ENCODE assay signal across 9 cellular contexts in the genomic region with DNA sequence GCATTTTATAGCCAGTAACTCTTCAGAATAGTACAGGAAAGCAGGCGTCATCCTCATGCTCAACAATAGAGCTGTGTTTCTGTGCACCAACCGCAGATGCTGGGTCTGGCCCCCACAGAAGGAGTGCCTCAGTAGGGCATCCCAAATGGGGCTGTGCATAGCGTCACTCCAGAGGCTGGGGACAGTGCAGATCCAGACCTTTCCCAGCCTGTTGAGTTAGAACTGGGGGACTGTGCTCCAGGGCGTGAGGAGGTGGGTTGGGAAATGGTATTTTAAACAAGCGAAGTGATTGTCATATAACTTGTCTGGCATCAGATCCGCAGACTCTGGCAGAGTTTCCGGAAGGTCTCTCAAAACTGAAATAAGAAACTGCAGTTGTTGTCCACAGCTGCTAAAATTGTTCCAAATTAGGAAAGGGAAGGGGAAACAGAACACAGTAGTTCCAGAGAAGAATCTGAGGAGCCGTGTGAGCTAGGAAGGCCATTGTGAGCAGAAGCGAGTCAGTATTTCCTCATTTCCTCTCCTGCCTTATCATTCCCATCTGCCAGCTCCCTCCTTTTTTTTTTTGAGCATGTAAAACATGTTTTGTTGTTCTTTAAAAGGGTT. TPM values are rescaled to one million over a fixed set of nuclear protein-coding genes. Genes with fewer than 3 reads are reported as not detected.
DNase-seq lines count a peak whose midpoint lies in the region; ATAC-seq and TF ChIP-seq lines count a peak whose summit lies in the region.
"Had no signal": no experiment of that assay in that cellular context is flagged by ENCODE, and none has a peak within 500 bp of the region (broad histone marks: within the 10 kb centered on the region; RNA-seq: fewer than 3 reads in every experiment).

No MANE protein-coding gene starts in this region.

- peak overlapping the region; percentile 70 for H3K27ac Mint-ChIP-seq in mesothelial cell of epicardium

- H3K27ac ChIP-seq in esophagus squamous epithelium (peak overlapping the region; percentile 58 to 90 (median 85)), thyroid gland (peak overlapping the region; percentile 47 to 69 (median 63))

- H3K4me1 ChIP-seq in esophagus squamous epithelium (peaks cover 6 to 67% (median 17%) of the 10 kb centered on the region in 3 donors), thyroid gland (peaks cover 8 to 12% of the 10 kb centered on the region in 2 donors)

- no peak overlapping the region for H3K4me3 Mint-ChIP-seq in mesothelial cell of epicardium

- peaks cover 3% of the 10 kb centered on the region for H3K36me3 Mint-ChIP-seq in mesothelial cell of epicardium

- H3K4me3 ChIP-seq in esophagus squamous epithelium (peak overlapping the region in 3 of 4 donors; percentile 10 to 43 (median 13)), thyroid gland (replicated peaks in 1 of 3) (no peak overlapping the region)

- H3K36me3 ChIP-seq in esophagus squamous epithelium (no peaks in the 10 kb centered on the region), thyroid gland (no peaks in the 10 kb centered on the region)

- H3K4me1 Mint-ChIP-seq in mesothelial cell of epicardium: peaks cover 17% of the 10 kb centered on the region

- no peak for ATAC-seq in HG02610 (IDR thresholded peaks at IDR 0.05; ENCODE audit: unreplicated experiment)
- ATAC-seq in stimulated activated naive CD8-positive, alpha-beta T cell treated with anti-CD3 and anti-CD28 coated beads, Interleukin-15, Interleukin-2, amounts not matched to agents 100 U/mL and 50 U/mL, for 24 hours: no peak

- WGBS in esophagus squamous epithelium, 2 donors: 28 to 49% methylated on average over 9 of the region's 9 CpGs
- 68 to 69% methylated on average over 9 of the region's 9 CpGs for WGBS in thyroid gland, 2 donors

- DNase-seq in SK-MEL-5 (ENCODE audit: low read depth, low spot score) (peak; percentile 86), esophagus squamous epithelium (lab: John Stamatoyannopoulos, UW) (no peak), mesothelial cell of epicardium (ENCODE audit: low spot score in 2 of 2, unreplicated experiment in 2 of 2) (no peak), thyroid gland (no peak), AG08396 (ENCODE audit: low spot score) (no peak)
- DNase-seq in activated CD4-positive, alpha-beta T cell treated with anti-CD3 and anti-CD28 coated beads for 1 hour: no peak
- no peak for DNase-seq in stimulated activated naive CD8-positive, alpha-beta T cell treated with anti-CD3 and anti-CD28 coated beads, Interleukin-15, Interleukin-2, amounts not matched to agents 100 U/mL and 50 U/mL, for 24 hours
- DNase-seq: SIG-M5 had no signal

- TF ChIP-seq POLR2A in esophagus squamous epithelium (IDR thresholded peaks at IDR 0.05) (no peak), thyroid gland (IDR thresholded peaks at IDR 0.05) (no peak)

- peaks cover 0 to 30% (median 0%) of the 10 kb centered on the region in 4 donors for H3K27me3 ChIP-seq in esophagus squamous epithelium
- no peaks in the 10 kb centered on the region for H3K27me3 ChIP-seq in thyroid gland

- in situ Hi-C loops in SK-MEL-5 (cut with HindIII; ENCODE audit: low pct_unique_long_range_greater_than_20kb, low sequenced_read_pairs): no loop called here

- H3K9me3 Mint-ChIP-seq in mesothelial cell of epicardium: no peaks in the 10 kb centered on the region

- no peaks in the 10 kb centered on the region for H3K9me3 ChIP-seq in esophagus squamous epithelium
- no peaks in the 10 kb centered on the region for H3K9me3 ChIP-seq in thyroid gland

- intact Hi-C loops in esophagus squamous epithelium (cut with DNase I) (no loop called here), thyroid gland (cut with DNase I) (no loop called here)

- H3K27me3 Mint-ChIP-seq in mesothelial cell of epicardium (ENCODE audit: low read depth): peaks cover 30% of the 10 kb centered on the region

- TF ChIP-seq CTCF in esophagus squamous epithelium (IDR thresholded peaks at IDR 0.05) (no peak), mesothelial cell of epicardium (IDR thresholded peaks at IDR 0.05; ENCODE audit: unreplicated experiment) (no peak), thyroid gland (IDR thresholded peaks at IDR 0.05) (no peak)

RNA-seq across cellular contexts. Expression of gene JAM3, which starts 52.2 kb away (rescaled TPM):
- total RNA-seq in SK-MEL-5 (2014; rRNA removed; shearing (Covaris generic)): 70.7 and 72.2 TPM in 2 replicates
- 54.3 and 69.6 TPM in 2 replicates for polyA plus RNA-seq in SK-MEL-5 (2015; cell fraction: cytosol; rRNA removed)
- 29.3 and 36.9 TPM in 2 replicates for polyA plus RNA-seq in SK-MEL-5 (2015; cell fraction: nucleus; rRNA removed)
- total RNA-seq in esophagus squamous epithelium: 10 to 100 TPM in 2 of 4 donors, 1 to 10 TPM in 2; 1.6 to 21.4 (median 7.9) TPM
- total RNA-seq in mesothelial cell of epicardium: 36.2 to 39.3 TPM (median 37.6 TPM) in 3 replicates
- 10 to 100 TPM; 13.3 to 36.0 (median 16.8) TPM for total RNA-seq in thyroid gland

Comparison
In these comparisons a context has a peak if more than half of its experiments do, and no peak if none do; other contexts are left out.
1. H3K4me3 ChIP-seq: peak in esophagus squamous epithelium (3 of 4); none in thyroid gland (0 of 3).